ENCODE assay signal across 8 cellular contexts in the genomic region with DNA sequence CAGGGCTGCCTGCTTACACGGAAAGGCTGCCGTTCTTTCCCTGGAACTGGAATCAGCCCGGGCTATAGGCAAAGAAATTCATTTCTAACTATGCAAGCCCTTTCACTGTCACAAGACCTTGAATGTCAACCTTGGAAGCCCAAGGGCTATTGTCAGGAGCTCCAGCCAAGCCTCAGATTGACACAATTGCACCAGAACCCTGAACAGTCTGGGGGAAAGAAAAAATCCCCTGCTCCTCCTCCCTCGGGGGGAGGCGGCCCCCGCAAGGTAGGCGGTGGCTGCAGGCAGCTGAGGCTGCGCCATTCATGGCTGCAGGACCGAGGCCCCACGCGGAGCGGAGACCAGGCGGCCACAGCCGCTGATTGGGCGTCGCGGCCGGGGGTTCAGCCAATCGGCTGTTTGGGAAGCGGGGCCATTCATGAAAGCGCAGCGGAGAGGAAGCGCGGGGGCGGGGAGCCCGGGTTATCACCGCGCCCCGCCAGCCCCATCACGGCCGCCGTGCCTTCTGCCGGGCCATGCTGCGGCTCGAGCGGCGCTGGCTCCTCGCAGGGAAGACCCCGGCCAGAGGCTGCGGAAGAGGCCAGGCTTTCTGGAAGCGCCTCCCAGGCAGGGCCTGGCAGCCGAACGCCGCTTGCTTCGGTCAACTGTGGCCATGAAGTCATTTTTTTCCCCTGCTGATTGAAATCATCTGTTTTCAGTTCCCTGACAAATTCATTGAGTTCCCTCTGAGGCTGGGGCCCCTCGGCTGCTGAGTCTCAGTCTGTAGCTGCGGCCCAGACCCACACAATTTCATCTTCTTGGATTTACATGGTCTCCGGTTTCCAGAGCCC. TPM values are rescaled to one million over a fixed set of nuclear protein-coding genes. Genes with fewer than 3 reads are reported as not detected.
A peak's percentile ranks its signal among the peaks of the same experiment; 100 is the strongest.
DNase-seq lines count a peak whose midpoint lies in the region; ATAC-seq, FAIRE-seq and TF ChIP-seq lines count a peak whose summit lies in the region.

No MANE protein-coding gene starts in this region.

- peaks cover 16% of the 10 kb centered on the region for H3K4me1 Mint-ChIP-seq in activated B cell treated with CpG ODN at 0.5 μM for 24 hours

- no peaks in the 10 kb centered on the region for H3K9me3 Mint-ChIP-seq in activated B cell treated with CpG ODN at 0.5 μM for 24 hours

- ATAC-seq in activated B cell treated with CpG ODN at 0.5 μM for 24 hours (ENCODE audit: low read depth): peak; percentile 95

- intact Hi-C loops in activated B cell treated with CpG ODN at 0.5 μM for 24 hours (cut with micrococcal nuclease): loop anchor here (1.0 to 2.0 kb wide), 2 partner anchors 145 to 199 kb away; no protein-coding TSS in a partner anchor

- H3K36me3 ChIP-seq in bronchial epithelial cell (ENCODE audit: control insufficient read depth, insufficient read depth, low read length): no peaks in the 10 kb centered on the region

- peak overlapping the region; percentile 79 for H3K4me3 Mint-ChIP-seq in activated B cell treated with CpG ODN at 0.5 μM for 24 hours

- H3K4me3 ChIP-seq in bronchial epithelial cell (ENCODE audit: low read depth, low read length): peak overlapping the region; percentile 27

- H3K36me3 Mint-ChIP-seq in activated B cell treated with CpG ODN at 0.5 μM for 24 hours (ENCODE audit: low read depth): no peaks in the 10 kb centered on the region

- DNase-seq in GM10248 (ENCODE audit: extremely low spot score) (peak; percentile 94), HEK293T (ENCODE audit: extremely low spot score) (peak; percentile 90), NCI-H1105 (lab: John Stamatoyannopoulos, UW) (peak; percentile 87), activated B cell treated with CpG ODN at 0.5 μM for 24 hours (peak; percentile 72), bronchial epithelial cell (ENCODE audit: low read depth) (peak; percentile 72), islet precursor cell (peak; percentile 98), NK-92 (lab: John Stamatoyannopoulos, UW; ENCODE audit: unreplicated experiment) (no peak)
- DNase-seq in stimulated activated CD4-positive, alpha-beta T cell treated with anti-CD3 and anti-CD28 coated beads, Interleukin-12 subunit alpha, Interleukin-12 subunit beta, amount 100 ng/mL, for 4 hours: peak; percentile 74

- H3K27me3 ChIP-seq in bronchial epithelial cell (ENCODE audit: control insufficient read depth, insufficient read depth, low read length): no peaks in the 10 kb centered on the region

- H3K27me3 Mint-ChIP-seq in activated B cell treated with CpG ODN at 0.5 μM for 24 hours: peaks cover 10% of the 10 kb centered on the region

- CTCF ChIA-PET in GM10248 (lab: Yijun Ruan, JAX) (interaction anchor here (1.6 kb wide), 1 partner anchor 20 kb away, joined by 5 read pairs; no protein-coding TSS in a partner anchor), HEK293T (lab: Yijun Ruan, JAX) (no interaction called here), activated B cell treated with CpG ODN at 0.5 μM for 24 hours (lab: Charles Lee) (no interaction called here)

- POLR2A ChIA-PET in GM10248 (lab: Yijun Ruan, JAX) (no interaction called here), HEK293T (lab: Yijun Ruan, JAX) (no interaction called here), activated B cell treated with CpG ODN at 0.5 μM for 24 hours (lab: Charles Lee) (interaction anchor here (0.7 to 1.0 kb wide), 3 partner anchors 9 to 388 kb away, joined by 3 read pairs; no protein-coding TSS in a partner anchor)

- TF ChIP-seq CTCF in GM10248 (IDR thresholded peaks at IDR 0.05; ENCODE audit: control extremely low read depth, extremely low read depth, low read depth, missing control alignments) (no peak), activated B cell treated with CpG ODN at 0.5 μM for 24 hours (IDR thresholded peaks at IDR 0.05) (no peak), bronchial epithelial cell (IDR thresholded peaks at IDR 0.05; ENCODE audit: insufficient read depth, low read length, severe bottlenecking) (no peak)

- no peak for FAIRE-seq in bronchial epithelial cell (lab: Jason Lieb, UNC)

- H3K27ac Mint-ChIP-seq in activated B cell treated with CpG ODN at 0.5 μM for 24 hours: no peak overlapping the region

TF ChIP-seq in HEK293T, 16 proteins besides CTCF, POLR2A, EP300 and RAD21:
- TF ChIP-seq CTBP1 (IDR thresholded peaks at IDR 0.05; ENCODE audit: borderline replicate concordance) (no peak), L3MBTL2 (conservative IDR thresholded peaks at IDR 0.05) (peak; percentile 89), HDGF (IDR thresholded peaks at IDR 0.05; ENCODE audit: borderline replicate concordance) (0 out of 2 replicates have a peak, but pooled peaks have one; percentile 21)

RNA-seq across cellular contexts. Expression of gene LINC01488, which starts 38.1 kb away (rescaled TPM):
- total RNA-seq in activated B cell treated with CpG ODN at 0.5 μM for 24 hours (not detected in 2 replicates), bronchial epithelial cell (not detected in 2 replicates)
